Comparison of ENCODE assay signal across 14 cellular contexts in genomic region chr4:2478220-2478619, GRCh38. TPM values are rescaled to one million over a fixed set of nuclear protein-coding genes. Genes with fewer than 3 reads are reported as not detected.
A peak's percentile ranks its signal among the peaks of the same experiment; 100 is the strongest.
DNase-seq lines count a peak whose midpoint lies in the region; TF ChIP-seq lines count a peak whose summit lies in the region.
"Had no signal": no experiment of that assay in that cellular context is flagged by ENCODE, and none has a peak within 500 bp of the region (broad histone marks: within the 10 kb centered on the region; RNA-seq: fewer than 3 reads in every experiment).

No MANE protein-coding gene starts in this region.

- TF ChIP-seq CTCF in progenitor cell of endocrine pancreas (IDR thresholded peaks at IDR 0.05; ENCODE audit: unreplicated experiment) (no peak), right atrium auricular region (IDR thresholded peaks at IDR 0.05) (no peak)

- peak overlapping the region; percentile 68 for H3K27ac Mint-ChIP-seq in activated T-cell treated with anti-CD3 and anti-CD28 coated beads, Interleukin-2, amount 50 U/mL, for 24 hours
- H3K27ac Mint-ChIP-seq in dendritic cell treated with granulocyte-macrophage colony-stimulating factor and Interleukin-4, amounts not matched to agents 40 ng/mL and 50 ng/mL, for 4 days = peak overlapping the region; percentile 46
- H3K27ac Mint-ChIP-seq in progenitor cell of endocrine pancreas = peak overlapping the region; percentile 20

- H3K27ac ChIP-seq in right atrium auricular region = no peak overlapping the region

- H3K9me3 Mint-ChIP-seq in activated T-cell treated with anti-CD3 and anti-CD28 coated beads, Interleukin-2, amount 50 U/mL, for 24 hours = no peaks in the 10 kb centered on the region
- H3K9me3 Mint-ChIP-seq in dendritic cell treated with granulocyte-macrophage colony-stimulating factor and Interleukin-4, amounts not matched to agents 40 ng/mL and 50 ng/mL, for 4 days = no peaks in the 10 kb centered on the region
- H3K9me3 Mint-ChIP-seq in progenitor cell of endocrine pancreas (ENCODE audit: low read depth) = no peaks in the 10 kb centered on the region

- H3K9me3 ChIP-seq in right atrium auricular region = no peaks in the 10 kb centered on the region
- H3K9me3 ChIP-seq: stomach had no signal

- H3K36me3 Mint-ChIP-seq in activated T-cell treated with anti-CD3 and anti-CD28 coated beads, Interleukin-2, amount 50 U/mL, for 24 hours (ENCODE audit: low read depth) = peaks cover 93% of the 10 kb centered on the region
- peaks cover 74% of the 10 kb centered on the region for H3K36me3 Mint-ChIP-seq in dendritic cell treated with granulocyte-macrophage colony-stimulating factor and Interleukin-4, amounts not matched to agents 40 ng/mL and 50 ng/mL, for 4 days (ENCODE audit: low read depth)
- peaks cover 8% of the 10 kb centered on the region for H3K36me3 Mint-ChIP-seq in progenitor cell of endocrine pancreas (ENCODE audit: insufficient read depth)

- no peaks in the 10 kb centered on the region for H3K27me3 ChIP-seq in right atrium auricular region
- H3K27me3 ChIP-seq: stomach had no signal

- peaks cover 0 to 42% of the 10 kb centered on the region in 2 donors for H3K4me1 ChIP-seq in right atrium auricular region

- no peak overlapping the region for H3K4me3 ChIP-seq in right atrium auricular region
- H3K4me3 ChIP-seq: stomach had no signal

- intact Hi-C loops in dendritic cell treated with granulocyte-macrophage colony-stimulating factor and Interleukin-4, amounts not matched to agents 40 ng/mL and 50 ng/mL, for 4 days (cut with micrococcal nuclease) = no loop called here

- H3K27me3 Mint-ChIP-seq in activated T-cell treated with anti-CD3 and anti-CD28 coated beads, Interleukin-2, amount 50 U/mL, for 24 hours = no peaks in the 10 kb centered on the region
- no peaks in the 10 kb centered on the region for H3K27me3 Mint-ChIP-seq in dendritic cell treated with granulocyte-macrophage colony-stimulating factor and Interleukin-4, amounts not matched to agents 40 ng/mL and 50 ng/mL, for 4 days
- H3K27me3 Mint-ChIP-seq in progenitor cell of endocrine pancreas = no peaks in the 10 kb centered on the region

- no peaks in the 10 kb centered on the region for H3K36me3 ChIP-seq in right atrium auricular region

- H3K4me3 Mint-ChIP-seq in activated T-cell treated with anti-CD3 and anti-CD28 coated beads, Interleukin-2, amount 50 U/mL, for 24 hours = peak overlapping the region; percentile 12
- H3K4me3 Mint-ChIP-seq in dendritic cell treated with granulocyte-macrophage colony-stimulating factor and Interleukin-4, amounts not matched to agents 40 ng/mL and 50 ng/mL, for 4 days = no peak overlapping the region
- H3K4me3 Mint-ChIP-seq in progenitor cell of endocrine pancreas (ENCODE audit: low read depth) = no peak overlapping the region

- DNase-seq in activated T-cell treated with anti-CD3 and anti-CD28 coated beads, Interleukin-2, amount 50 U/mL, for 24 hours = no peak
- no peak for DNase-seq in activated T-cell treated with anti-CD3 and anti-CD28 coated beads, Interleukin-2, amount 50 U/mL, for 48 hours
- DNase-seq in NCI-H69 (lab: John Stamatoyannopoulos, UW) (peak; percentile 26), progenitor cell of endocrine pancreas (ENCODE audit: low spot score, unreplicated experiment) (no peak), T1000 (lab: John Stamatoyannopoulos, UW) (no peak), right atrium auricular region (ENCODE audit: low spot score) (no peak), NCI-H2196 (lab: John Stamatoyannopoulos, UW; ENCODE audit: unreplicated experiment) (no peak)
- DNase-seq: NCI-H1417, NCI-H510A, stomach, T-helper 2 cell had no signal

- peaks cover 97% of the 10 kb centered on the region for H3K4me1 Mint-ChIP-seq in activated T-cell treated with anti-CD3 and anti-CD28 coated beads, Interleukin-2, amount 50 U/mL, for 24 hours (ENCODE audit: low read depth)
- H3K4me1 Mint-ChIP-seq in dendritic cell treated with granulocyte-macrophage colony-stimulating factor and Interleukin-4, amounts not matched to agents 40 ng/mL and 50 ng/mL, for 4 days (ENCODE audit: low read depth) = peaks cover 93% of the 10 kb centered on the region
- H3K4me1 Mint-ChIP-seq in progenitor cell of endocrine pancreas (ENCODE audit: low read depth) = peaks cover 21% of the 10 kb centered on the region

RNA-seq across cellular contexts. Expression of gene RNF4, which starts 9.3 kb away (rescaled TPM):
- total RNA-seq in progenitor cell of endocrine pancreas (44.2 and 49.5 TPM in 2 replicates), right atrium auricular region (10 to 100 TPM; 30.0 to 31.3 TPM)

RNA-seq across cellular contexts. Expression of gene FAM193A, which starts 58.2 kb away (rescaled TPM):
- total RNA-seq in progenitor cell of endocrine pancreas = 48.1 and 53.4 TPM in 2 replicates
- 10 to 100 TPM; 14.6 to 17.0 TPM for total RNA-seq in right atrium auricular region

RNA-seq across cellular contexts. Expression of gene CFAP99, which starts 59.5 kb away (rescaled TPM):
- not detected in 2 replicates for total RNA-seq in progenitor cell of endocrine pancreas
- total RNA-seq in right atrium auricular region = not detected
- total RNA-seq: fibroblast of villous mesenchyme, skeletal muscle tissue had no signal

RNA-seq across cellular contexts. Expression of gene ZFYVE28, which starts 59.8 kb away (rescaled TPM):
- 1.6 and 3.3 TPM in 2 replicates for total RNA-seq in progenitor cell of endocrine pancreas
- 1 to 10 TPM; 3.4 to 6.0 TPM for total RNA-seq in right atrium auricular region
